Comparison of ENCODE assay signal across 8 cellular contexts in the genomic region with DNA sequence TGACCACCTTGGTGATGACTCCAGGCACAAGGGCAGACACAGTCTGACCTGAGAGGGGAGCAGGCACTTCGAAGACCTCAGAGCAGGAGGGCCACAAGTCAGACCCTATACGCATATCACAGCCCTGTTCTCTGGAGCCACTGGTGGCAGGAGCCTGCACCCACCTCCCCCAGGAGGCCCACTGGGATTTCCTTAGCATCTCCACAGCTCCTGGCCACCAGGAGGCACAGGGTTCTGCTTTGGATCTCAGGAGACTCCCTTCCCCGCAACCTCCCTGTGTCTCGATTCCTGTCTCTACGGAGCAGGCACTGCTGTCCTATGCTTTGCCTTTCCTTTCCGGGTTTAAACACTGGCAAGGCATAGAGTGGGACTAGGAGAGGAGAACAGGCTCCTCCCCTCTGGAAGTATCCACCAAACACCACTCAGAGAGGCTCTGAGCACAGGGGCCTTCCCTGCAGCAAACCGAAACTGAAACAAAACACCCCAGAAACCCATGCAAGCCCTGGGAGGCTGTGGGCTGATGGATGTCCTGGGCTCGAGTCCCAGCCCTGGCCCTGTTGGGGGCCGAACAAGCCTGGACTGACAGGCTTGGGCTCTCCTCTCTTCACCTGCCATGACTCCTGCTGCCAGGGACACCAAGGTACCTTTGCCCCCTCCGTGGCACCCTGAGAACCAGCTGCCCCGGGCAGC.
DNase-seq lines count a peak whose midpoint lies in the region; ATAC-seq and TF ChIP-seq lines count a peak whose summit lies in the region.

No MANE protein-coding gene starts in this region.

- peak in 1 of 2 donors; percentile 19 for TF ChIP-seq POLR2A in sigmoid colon (IDR thresholded peaks at IDR 0.05)

- H3K4me3 ChIP-seq in AG09309 (ENCODE audit: control insufficient read depth, low read depth, low read length) (peak overlapping the region; percentile 64), SJSA1 (peak overlapping the region; percentile 48), right atrium auricular region (peak overlapping the region; percentile 33 to 52), sigmoid colon (peak overlapping the region; percentile 46 to 81 (median 66))

- ATAC-seq in GM18858 (IDR thresholded peaks at IDR 0.05; ENCODE audit: unreplicated experiment) = peak; percentile 84
- ATAC-seq in HG03095 (IDR thresholded peaks at IDR 0.05; ENCODE audit: unreplicated experiment) = peak; percentile 82

- peaks cover 44% of the 10 kb centered on the region for H3K36me3 ChIP-seq in SJSA1
- peaks cover 17% of the 10 kb centered on the region for H3K36me3 ChIP-seq in right atrium auricular region
- peaks cover 7 to 28% (median 17%) of the 10 kb centered on the region in 4 donors for H3K36me3 ChIP-seq in sigmoid colon

- H3K27me3 ChIP-seq in SJSA1 (replicated peaks) (no peaks in the 10 kb centered on the region), right atrium auricular region (no peaks in the 10 kb centered on the region), sigmoid colon (no peaks in the 10 kb centered on the region)

- 49 to 58% methylated on average over 11 of the region's 11 CpGs for WGBS in sigmoid colon, 2 donors

- H3K9me3 ChIP-seq in SJSA1 (replicated peaks) (no peaks in the 10 kb centered on the region; the same call in 1 of the 2 replicates), right atrium auricular region (no peaks in the 10 kb centered on the region), sigmoid colon (peaks cover 0 to 4% (median 0%) of the 10 kb centered on the region in 4 donors)

- DNase-seq in AG09309 (ENCODE audit: low read depth) = peak; percentile 79
- peak; percentile 84 to 91 for DNase-seq in SJSA1 (ENCODE audit: low read depth in 1 of 2, low spot score in 2 of 2)
- peak in 47 of 58 donors; percentile 19 to 77 (median 45) for DNase-seq in anterior cingulate cortex (lab: John Stamatoyannopoulos, UW)
- peak; percentile 86 for DNase-seq in right atrium auricular region (ENCODE audit: low spot score)
- DNase-seq in sigmoid colon = peak; percentile 92
- DNase-seq in T-helper 9 cell = no peak

- peak overlapping the region; percentile 82 for H3K27ac ChIP-seq in SJSA1
- peak overlapping the region; percentile 90 to 93 for H3K27ac ChIP-seq in right atrium auricular region
- peak overlapping the region; percentile 96 to 98 (median 98) for H3K27ac ChIP-seq in sigmoid colon

- H3K4me1 ChIP-seq in SJSA1 (replicated peaks) = peaks cover 20% of the 10 kb centered on the region
- peaks cover 0 to 50% of the 10 kb centered on the region in 2 donors for H3K4me1 ChIP-seq in right atrium auricular region
- H3K4me1 ChIP-seq in sigmoid colon = peaks cover 0 to 61% (median 45%) of the 10 kb centered on the region in 4 donors

- intact Hi-C loops in sigmoid colon (cut with DNase I) = loop anchor here (10.0 kb wide), 1 partner anchor 175 kb away; no protein-coding TSS in a partner anchor

- TF ChIP-seq CTCF in AG09309 (IDR thresholded peaks at IDR 0.05; ENCODE audit: control insufficient read depth, insufficient read depth, low read depth, low read length, missing control alignments) (peak; percentile 34), right atrium auricular region (IDR thresholded peaks at IDR 0.05) (no peak), sigmoid colon (IDR thresholded peaks at IDR 0.05) (no peak)

- TF ChIP-seq EP300 in sigmoid colon (IDR thresholded peaks at IDR 0.05) = no peak
